In genomic region chr20:45373353-45374100, GRCh38 we compare ENCODE assay signal across 1 cellular context.
TF ChIP-seq lines count a peak whose summit lies in the region.

No MANE protein-coding gene starts in this region.

TF ChIP-seq in K562, 482 proteins besides CTCF, POLR2A, EP300 and RAD21 (continued from another document):
- TF ChIP-seq CHD2 (IDR thresholded peaks at IDR 0.05; ENCODE audit: low read depth, low read length) (0 out of 2 replicates have a peak, but pooled peaks have one; percentile 25), ZNF785 (CRISPR knock-in tag; IDR thresholded peaks at IDR 0.05) (no peak), ZNF780A (CRISPR knock-in tag; IDR thresholded peaks at IDR 0.05) (no peak), TARDBP (IDR thresholded peaks at IDR 0.05) (no peak), SMARCA5 (IDR thresholded peaks at IDR 0.05) (no peak), SRSF3 (IDR thresholded peaks at IDR 0.05; ENCODE audit: insufficient read depth, low read length) (no peak), POLR3G (IDR thresholded peaks at IDR 0.05; ENCODE audit: extremely low read depth, insufficient read length, insufficient replicate concordance) (no peak), RHOXF2B (CRISPR knock-in tag; conservative IDR thresholded peaks at IDR 0.05) (no peak), HOMEZ (CRISPR knock-in tag; IDR thresholded peaks at IDR 0.05) (no peak), ZKSCAN8 (CRISPR knock-in tag; IDR thresholded peaks at IDR 0.05) (no peak), SLC30A9 (CRISPR knock-in tag; IDR thresholded peaks at IDR 0.05) (no peak)
